ENCODE assay signal across 15 cellular contexts in genomic region chr4:185834778-185835177, GRCh38. TPM values are rescaled to one million over a fixed set of nuclear protein-coding genes. Genes with fewer than 3 reads are reported as not detected.
"Had no signal": no experiment of that assay in that cellular context is flagged by ENCODE, and none has a peak within 500 bp of the region (broad histone marks: within the 10 kb centered on the region; RNA-seq: fewer than 3 reads in every experiment).

No MANE protein-coding gene starts in this region.

- DNase-seq: central memory CD4-positive, alpha-beta T cell; effector CD4-positive, alpha-beta T cell; esophagus squamous epithelium; foreskin fibroblast; hypothalamus; left cardiac atrium; naive thymus-derived CD4-positive, alpha-beta T cell; posterior cingulate gyrus; stimulated activated CD4-positive, alpha-beta T cell treated with anti-CD3 and anti-CD28 coated beads, Interleukin-2, amount 100 ng/mL, for 48 hours; stimulated activated naive CD4-positive, alpha-beta T cell treated with Interleukin-2 at 50 U/mL for 16 hours had no signal

- H3K27me3 Mint-ChIP-seq: type B pancreatic cell had no signal

- H3K9me3 ChIP-seq: esophagus squamous epithelium had no signal

- H3K36me3 ChIP-seq: esophagus squamous epithelium had no signal

- H3K4me2 ChIP-seq: smooth muscle cell had no signal

- H3K27me3 ChIP-seq: esophagus squamous epithelium had no signal

- H3K4me1 Mint-ChIP-seq: naive thymus-derived CD4-positive, alpha-beta T cell had no signal

- H3K36me3 Mint-ChIP-seq: naive thymus-derived CD4-positive, alpha-beta T cell had no signal

- FAIRE-seq: keratinocyte, urothelium cell line had no signal

- H3K27ac Mint-ChIP-seq: naive thymus-derived CD4-positive, alpha-beta T cell; type B pancreatic cell had no signal

- H3K27ac ChIP-seq: coronary artery, esophagus squamous epithelium had no signal

- ATAC-seq: left cardiac atrium; naive thymus-derived CD4-positive, alpha-beta T cell had no signal

- H3K4me3 ChIP-seq: coronary artery, esophagus squamous epithelium, smooth muscle cell had no signal

- H3K4me3 Mint-ChIP-seq: naive thymus-derived CD4-positive, alpha-beta T cell; type B pancreatic cell had no signal

RNA-seq across cellular contexts. Expression of gene SORBS2, which starts 22.8 kb away (rescaled TPM):
- polyA plus RNA-seq: naive thymus-derived CD4-positive, alpha-beta T cell had no signal
